1 cellular context compared by ENCODE assay signal in genomic region chr1:200916152-200916551, GRCh38.
TF ChIP-seq lines count a peak whose summit lies in the region.

No MANE protein-coding gene starts in this region.

TF ChIP-seq in H1, 55 proteins besides CTCF, POLR2A, EP300 and RAD21:
- TF ChIP-seq CHD2 (IDR thresholded peaks at IDR 0.05; ENCODE audit: low read length) (0 out of 2 replicates have a peak, but pooled peaks have one; percentile 34), GABPA (IDR thresholded peaks at IDR 0.05; ENCODE audit: borderline replicate concordance, insufficient read depth, low read length) (peak; percentile 37; the same call in 1 of the 2 replicates), CREB1 (IDR thresholded peaks at IDR 0.05) (peak; percentile 59; the same call in 1 of the 2 replicates), SP4 (IDR thresholded peaks at IDR 0.05; ENCODE audit: low read length) (no peak), TAF7 (optimal IDR thresholded peaks at IDR 0.05; ENCODE audit: borderline replicate concordance, low read depth, low read length) (peak; percentile 60), CHD1 (IDR thresholded peaks at IDR 0.05; ENCODE audit: low read depth, low read length) (no peak), SP2 (IDR thresholded peaks at IDR 0.05; ENCODE audit: low read length) (no peak), HDAC2 (IDR thresholded peaks at IDR 0.05; ENCODE audit: borderline replicate concordance in 1 of 2, low read depth in 2 of 2, low read length in 2 of 2) (0 out of 4 replicates have a peak, but pooled peaks of 1 of the 2 experiments have one; percentile 46), ATF3 (IDR thresholded peaks at IDR 0.05; ENCODE audit: insufficient read depth, low read depth, low read length) (0 out of 2 replicates have a peak, but pooled peaks have one; percentile 33), POLR2AphosphoS5 (IDR thresholded peaks at IDR 0.05; ENCODE audit: low read depth, low read length) (0 out of 2 replicates have a peak, but pooled peaks have one; percentile 37), MAX (IDR thresholded peaks at IDR 0.05) (peak; percentile 47; the same call in 1 of the 2 replicates), TCF12 (IDR thresholded peaks at IDR 0.05; ENCODE audit: low read depth, low read length) (no peak), ASH2L (IDR thresholded peaks at IDR 0.05; ENCODE audit: low read length) (peak; percentile 25)
- TF ChIP-seq, protein P1, sequence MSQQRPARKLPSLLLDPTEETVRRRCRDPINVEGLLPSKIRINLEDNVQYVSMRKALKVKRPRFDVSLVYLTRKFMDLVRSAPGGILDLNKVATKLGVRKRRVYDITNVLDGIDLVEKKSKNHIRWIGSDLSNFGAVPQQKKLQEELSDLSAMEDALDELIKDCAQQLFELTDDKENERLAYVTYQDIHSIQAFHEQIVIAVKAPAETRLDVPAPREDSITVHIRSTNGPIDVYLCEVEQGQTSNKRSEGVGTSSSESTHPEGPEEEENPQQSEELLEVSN (IDR thresholded peaks at IDR 0.05): peak; percentile 71; the same call in 1 of the 2 replicates
